Comparison of ENCODE assay signal across 2 cellular contexts in genomic region chr6:148438593-148438992, GRCh38.
TF ChIP-seq lines count a peak whose summit lies in the region.

No MANE protein-coding gene starts in this region.

TF ChIP-seq in IMR-90, 13 proteins besides CTCF, POLR2A, EP300 and RAD21:
- peak; percentile 38; the same call in 1 of the 2 replicates for TF ChIP-seq CEBPB (IDR thresholded peaks at IDR 0.05; ENCODE audit: low read depth, low read length)
- TF ChIP-seq, protein P1, sequence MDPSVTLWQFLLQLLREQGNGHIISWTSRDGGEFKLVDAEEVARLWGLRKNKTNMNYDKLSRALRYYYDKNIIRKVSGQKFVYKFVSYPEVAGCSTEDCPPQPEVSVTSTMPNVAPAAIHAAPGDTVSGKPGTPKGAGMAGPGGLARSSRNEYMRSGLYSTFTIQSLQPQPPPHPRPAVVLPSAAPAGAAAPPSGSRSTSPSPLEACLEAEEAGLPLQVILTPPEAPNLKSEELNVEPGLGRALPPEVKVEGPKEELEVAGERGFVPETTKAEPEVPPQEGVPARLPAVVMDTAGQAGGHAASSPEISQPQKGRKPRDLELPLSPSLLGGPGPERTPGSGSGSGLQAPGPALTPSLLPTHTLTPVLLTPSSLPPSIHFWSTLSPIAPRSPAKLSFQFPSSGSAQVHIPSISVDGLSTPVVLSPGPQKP (IDR thresholded peaks at IDR 0.05; ENCODE audit: borderline replicate concordance, low read depth, low read length) = no peak
TF ChIP-seq in IMR-90: peak in this region for 1.

TF ChIP-seq in K562, 482 proteins besides CTCF, POLR2A, EP300 and RAD21:
- TF ChIP-seq HCFC1 (IDR thresholded peaks at IDR 0.05; ENCODE audit: low read depth, low read length) (no peak), CBX8 (IDR thresholded peaks at IDR 0.05; ENCODE audit: borderline replicate concordance, extremely low read depth, low read depth, low read length, poor library complexity, severe bottlenecking) (peak; percentile 58)
- TF ChIP-seq, protein P2, sequence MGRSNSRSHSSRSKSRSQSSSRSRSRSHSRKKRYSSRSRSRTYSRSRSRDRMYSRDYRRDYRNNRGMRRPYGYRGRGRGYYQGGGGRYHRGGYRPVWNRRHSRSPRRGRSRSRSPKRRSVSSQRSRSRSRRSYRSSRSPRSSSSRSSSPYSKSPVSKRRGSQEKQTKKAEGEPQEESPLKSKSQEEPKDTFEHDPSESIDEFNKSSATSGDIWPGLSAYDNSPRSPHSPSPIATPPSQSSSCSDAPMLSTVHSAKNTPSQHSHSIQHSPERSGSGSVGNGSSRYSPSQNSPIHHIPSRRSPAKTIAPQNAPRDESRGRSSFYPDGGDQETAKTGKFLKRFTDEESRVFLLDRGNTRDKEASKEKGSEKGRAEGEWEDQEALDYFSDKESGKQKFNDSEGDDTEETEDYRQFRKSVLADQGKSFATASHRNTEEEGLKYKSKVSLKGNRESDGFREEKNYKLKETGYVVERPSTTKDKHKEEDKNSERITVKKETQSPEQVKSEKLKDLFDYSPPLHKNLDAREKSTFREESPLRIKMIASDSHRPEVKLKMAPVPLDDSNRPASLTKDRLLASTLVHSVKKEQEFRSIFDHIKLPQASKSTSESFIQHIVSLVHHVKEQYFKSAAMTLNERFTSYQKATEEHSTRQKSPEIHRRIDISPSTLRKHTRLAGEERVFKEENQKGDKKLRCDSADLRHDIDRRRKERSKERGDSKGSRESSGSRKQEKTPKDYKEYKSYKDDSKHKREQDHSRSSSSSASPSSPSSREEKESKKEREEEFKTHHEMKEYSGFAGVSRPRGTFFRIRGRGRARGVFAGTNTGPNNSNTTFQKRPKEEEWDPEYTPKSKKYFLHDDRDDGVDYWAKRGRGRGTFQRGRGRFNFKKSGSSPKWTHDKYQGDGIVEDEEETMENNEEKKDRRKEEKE (IDR thresholded peaks at IDR 0.05; ENCODE audit: borderline replicate concordance in 1 of 2, control insufficient read depth in 1 of 2, low read depth in 2 of 2, low read length in 1 of 2) = no peak
TF ChIP-seq in K562: peak in this region for 1.
